8 cellular contexts compared by ENCODE assay signal in the genomic region with DNA sequence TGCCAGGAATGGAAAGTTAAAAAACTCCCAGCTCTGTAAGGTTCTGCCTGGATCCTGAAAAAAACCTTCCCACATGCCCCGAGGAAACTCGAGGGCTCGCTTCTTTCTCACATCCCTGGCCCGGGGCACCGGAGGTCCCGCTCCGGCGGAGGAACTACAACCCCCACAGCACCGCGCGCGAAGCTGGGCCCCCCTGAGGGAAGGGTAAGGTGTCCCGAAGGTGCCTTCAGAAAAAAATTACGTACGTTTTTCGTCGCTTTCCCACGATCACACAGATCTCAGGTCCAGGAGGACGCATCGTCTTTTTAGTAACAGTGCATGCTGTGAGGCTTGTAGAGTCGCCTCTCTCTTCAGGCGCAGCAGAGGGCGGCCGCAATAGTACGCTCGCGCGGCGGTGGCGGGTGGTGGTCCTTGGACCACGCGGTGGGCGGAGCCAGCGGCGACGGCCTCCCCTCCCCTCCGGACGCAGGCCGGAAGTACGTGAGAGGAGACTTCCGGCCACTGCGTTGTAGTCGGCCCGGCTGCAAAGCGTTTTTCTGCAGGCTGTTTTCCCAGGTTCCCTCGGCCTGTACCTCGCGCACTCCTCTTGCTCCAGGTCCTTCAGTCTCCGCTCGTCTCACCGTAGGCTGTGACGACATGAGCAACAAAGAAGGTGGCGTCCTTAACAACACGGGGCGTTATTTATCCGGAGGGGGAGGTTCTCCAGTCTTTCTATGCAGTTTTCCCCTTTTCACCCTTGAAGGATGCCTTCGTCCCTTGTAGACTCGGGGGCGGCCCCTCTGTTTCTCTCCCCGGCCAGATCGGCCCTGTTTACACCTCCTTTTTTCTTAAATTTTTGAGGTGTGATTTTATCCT. TPM values are rescaled to one million over a fixed set of nuclear protein-coding genes. Genes with fewer than 3 reads are reported as not detected.
DNase-seq lines count a peak whose midpoint lies in the region; ATAC-seq and TF ChIP-seq lines count a peak whose summit lies in the region.

A gene with protein sequence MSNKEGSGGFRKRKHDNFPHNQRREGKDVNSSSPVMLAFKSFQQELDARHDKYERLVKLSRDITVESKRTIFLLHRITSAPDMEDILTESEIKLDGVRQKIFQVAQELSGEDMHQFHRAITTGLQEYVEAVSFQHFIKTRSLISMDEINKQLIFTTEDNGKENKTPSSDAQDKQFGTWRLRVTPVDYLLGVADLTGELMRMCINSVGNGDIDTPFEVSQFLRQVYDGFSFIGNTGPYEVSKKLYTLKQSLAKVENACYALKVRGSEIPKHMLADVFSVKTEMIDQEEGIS (plus strand): TSS at position 495 of the 855 bp plus-strand sequence. CDS start 142 bp downstream, at position 637.

- in situ Hi-C loops in ACHN (cut with HindIII; ENCODE audit: low pct_ligation_motif_present, low pct_unique_long_range_greater_than_20kb, low sequenced_read_pairs) = no loop called here

- no peaks in the 10 kb centered on the region for H3F3A ChIP-seq in smooth muscle cell (ENCODE audit: low read depth)

- H3K27ac Mint-ChIP-seq in WTC11 = peak within 1 kb of the TSS; percentile 100

- CTCF ChIA-PET in WTC11 (lab: Charles Lee) = interaction anchor here (0.5 kb wide), 1 partner anchor 1099 kb away, joined by 3 read pairs; no protein-coding TSS in a partner anchor

- peaks cover 20% of the 10 kb centered on the region for H3K36me3 Mint-ChIP-seq in WTC11

- H3K9me3 ChIP-seq in smooth muscle cell (replicated peaks; ENCODE audit: low read depth) = no peaks in the 10 kb centered on the region

- peak; percentile 91 for ATAC-seq in GM18873 (IDR thresholded peaks at IDR 0.05; ENCODE audit: low FRiP score, unreplicated experiment)
- ATAC-seq in HG03139 (IDR thresholded peaks at IDR 0.05; ENCODE audit: unreplicated experiment) = peak; percentile 97
- peak; percentile 91 for ATAC-seq in WTC11

- peak within 1 kb of the TSS; percentile 97 for H3K27ac ChIP-seq in smooth muscle cell (ENCODE audit: low read depth)

- TF ChIP-seq CTCF in WTC11 (IDR thresholded peaks at IDR 0.05) = no peak
- no peak for TF ChIP-seq CTCF in cardiac fibroblast (IDR thresholded peaks at IDR 0.05; ENCODE audit: low read depth, low read length)
- TF ChIP-seq CTCF in smooth muscle cell (IDR thresholded peaks at IDR 0.05; ENCODE audit: borderline replicate concordance, insufficient read depth, poor library complexity, severe bottlenecking) = no peak

- H3K4me1 ChIP-seq in smooth muscle cell (ENCODE audit: low read depth) = peaks cover 10% of the 10 kb centered on the region

- peak within 1 kb of the TSS; percentile 96 for H3K4me2 ChIP-seq in smooth muscle cell

- H3K4me1 Mint-ChIP-seq in WTC11 = peaks cover 44% of the 10 kb centered on the region

- H3K36me3 ChIP-seq in smooth muscle cell (ENCODE audit: low read depth) = no peaks in the 10 kb centered on the region

- POLR2A ChIA-PET in WTC11 (lab: Charles Lee) = interaction anchor here (0.5 kb wide), 1 partner anchor 16 kb away, joined by 3 read pairs; no protein-coding TSS in a partner anchor

- no peaks in the 10 kb centered on the region for H3K27me3 ChIP-seq in smooth muscle cell (ENCODE audit: low read depth)

- peak within 1 kb of the TSS; percentile 98 for H3K4me3 Mint-ChIP-seq in WTC11

- peak; percentile 95 for DNase-seq in ACHN
- DNase-seq in NCI-H226 = peak; percentile 71
- DNase-seq in WTC11 (ENCODE audit: low spot score) = peak; percentile 92
- DNase-seq in cardiac fibroblast (ENCODE audit: low read depth in 2 of 2) = peak; percentile 95 to 96
- DNase-seq in iPS-NIHi7 (ENCODE audit: extremely low spot score) = peak; percentile 96
- DNase-seq in smooth muscle cell (lab: John Stamatoyannopoulos, UW; ENCODE audit: unreplicated experiment) = peak; percentile 60

- no peaks in the 10 kb centered on the region for H3K27me3 Mint-ChIP-seq in WTC11 (ENCODE audit: low read depth)

- no peaks in the 10 kb centered on the region for H3K9me3 Mint-ChIP-seq in WTC11

- H3K9ac ChIP-seq in smooth muscle cell (ENCODE audit: low read depth) = peak within 1 kb of the TSS; percentile 97

- peak within 1 kb of the TSS; percentile 72 to 74 for H3K4me3 ChIP-seq in cardiac fibroblast (replicated peaks in 1 of 2; ENCODE audit: low read depth in 2 of 2, low read length in 2 of 2)
- peak within 1 kb of the TSS; percentile 90 for H3K4me3 ChIP-seq in smooth muscle cell

- H4K20me1 ChIP-seq in smooth muscle cell (ENCODE audit: low read depth) = peaks cover 6% of the 10 kb centered on the region

- H2AFZ ChIP-seq in smooth muscle cell (ENCODE audit: low read depth) = peak within 1 kb of the TSS; percentile 98

- peaks cover 44% of the 10 kb centered on the region for H3K79me2 ChIP-seq in smooth muscle cell (ENCODE audit: low read depth)

- under 1% methylated on average over 60 of the region's 61 CpGs for WGBS in smooth muscle cell (ENCODE audit: low lambda C conversion rate)

TF ChIP-seq in WTC11, 78 proteins besides CTCF, POLR2A, EP300 and RAD21 (continues in another document):
- TF ChIP-seq, protein P1, sequence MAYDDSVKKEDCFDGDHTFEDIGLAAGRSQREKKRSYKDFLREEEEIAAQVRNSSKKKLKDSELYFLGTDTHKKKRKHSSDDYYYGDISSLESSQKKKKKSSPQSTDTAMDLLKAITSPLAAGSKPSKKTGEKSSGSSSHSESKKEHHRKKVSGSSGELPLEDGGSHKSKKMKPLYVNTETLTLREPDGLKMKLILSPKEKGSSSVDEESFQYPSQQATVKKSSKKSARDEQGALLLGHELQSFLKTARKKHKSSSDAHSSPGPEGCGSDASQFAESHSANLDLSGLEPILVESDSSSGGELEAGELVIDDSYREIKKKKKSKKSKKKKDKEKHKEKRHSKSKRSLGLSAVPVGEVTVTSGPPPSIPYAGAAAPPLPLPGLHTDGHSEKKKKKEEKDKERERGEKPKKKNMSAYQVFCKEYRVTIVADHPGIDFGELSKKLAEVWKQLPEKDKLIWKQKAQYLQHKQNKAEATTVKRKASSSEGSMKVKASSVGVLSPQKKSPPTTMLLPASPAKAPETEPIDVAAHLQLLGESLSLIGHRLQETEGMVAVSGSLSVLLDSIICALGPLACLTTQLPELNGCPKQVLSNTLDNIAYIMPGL (CRISPR knock-in tag; IDR thresholded peaks at IDR 0.05) = peak; percentile 65; the same call in 1 of the 2 replicates
- TF ChIP-seq ZBTB21 (CRISPR knock-in tag; IDR thresholded peaks at IDR 0.05; ENCODE audit: borderline replicate concordance) (no peak), CBFB (CRISPR knock-in tag; IDR thresholded peaks at IDR 0.05; ENCODE audit: low read depth) (no peak), SP1 (CRISPR knock-in tag; conservative IDR thresholded peaks at IDR 0.05) (peak; percentile 85), ZNF416 (CRISPR knock-in tag; IDR thresholded peaks at IDR 0.05) (0 out of 2 replicates have a peak, but pooled peaks have one; percentile 22)
- TF ChIP-seq, protein P2, sequence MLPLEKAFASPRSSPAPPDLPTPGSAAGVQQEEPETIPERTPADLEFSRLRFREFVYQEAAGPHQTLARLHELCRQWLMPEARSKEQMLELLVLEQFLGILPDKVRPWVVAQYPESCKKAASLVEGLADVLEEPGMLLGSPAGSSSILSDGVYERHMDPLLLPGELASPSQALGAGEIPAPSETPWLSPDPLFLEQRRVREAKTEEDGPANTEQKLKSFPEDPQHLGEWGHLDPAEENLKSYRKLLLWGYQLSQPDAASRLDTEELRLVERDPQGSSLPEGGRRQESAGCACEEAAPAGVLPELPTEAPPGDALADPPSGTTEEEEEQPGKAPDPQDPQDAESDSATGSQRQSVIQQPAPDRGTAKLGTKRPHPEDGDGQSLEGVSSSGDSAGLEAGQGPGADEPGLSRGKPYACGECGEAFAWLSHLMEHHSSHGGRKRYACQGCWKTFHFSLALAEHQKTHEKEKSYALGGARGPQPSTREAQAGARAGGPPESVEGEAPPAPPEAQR (CRISPR knock-in tag; IDR thresholded peaks at IDR 0.05) = no peak
- TF ChIP-seq, protein P3, sequence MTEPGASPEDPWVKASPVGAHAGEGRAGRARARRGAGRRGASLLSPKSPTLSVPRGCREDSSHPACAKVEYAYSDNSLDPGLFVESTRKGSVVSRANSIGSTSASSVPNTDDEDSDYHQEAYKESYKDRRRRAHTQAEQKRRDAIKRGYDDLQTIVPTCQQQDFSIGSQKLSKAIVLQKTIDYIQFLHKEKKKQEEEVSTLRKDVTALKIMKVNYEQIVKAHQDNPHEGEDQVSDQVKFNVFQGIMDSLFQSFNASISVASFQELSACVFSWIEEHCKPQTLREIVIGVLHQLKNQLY (CRISPR knock-in tag; IDR thresholded peaks at IDR 0.05) = no peak
- TF ChIP-seq, protein P4, sequence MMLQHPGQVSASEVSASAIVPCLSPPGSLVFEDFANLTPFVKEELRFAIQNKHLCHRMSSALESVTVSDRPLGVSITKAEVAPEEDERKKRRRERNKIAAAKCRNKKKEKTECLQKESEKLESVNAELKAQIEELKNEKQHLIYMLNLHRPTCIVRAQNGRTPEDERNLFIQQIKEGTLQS (CRISPR knock-in tag; conservative IDR thresholded peaks at IDR 0.05) = no peak
- TF ChIP-seq, protein P5, sequence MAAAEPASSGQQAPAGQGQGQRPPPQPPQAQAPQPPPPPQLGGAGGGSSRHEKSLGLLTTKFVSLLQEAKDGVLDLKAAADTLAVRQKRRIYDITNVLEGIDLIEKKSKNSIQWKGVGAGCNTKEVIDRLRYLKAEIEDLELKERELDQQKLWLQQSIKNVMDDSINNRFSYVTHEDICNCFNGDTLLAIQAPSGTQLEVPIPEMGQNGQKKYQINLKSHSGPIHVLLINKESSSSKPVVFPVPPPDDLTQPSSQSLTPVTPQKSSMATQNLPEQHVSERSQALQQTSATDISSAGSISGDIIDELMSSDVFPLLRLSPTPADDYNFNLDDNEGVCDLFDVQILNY (CRISPR knock-in tag; IDR thresholded peaks at IDR 0.05) = peak; percentile 69
- TF ChIP-seq, protein P6, sequence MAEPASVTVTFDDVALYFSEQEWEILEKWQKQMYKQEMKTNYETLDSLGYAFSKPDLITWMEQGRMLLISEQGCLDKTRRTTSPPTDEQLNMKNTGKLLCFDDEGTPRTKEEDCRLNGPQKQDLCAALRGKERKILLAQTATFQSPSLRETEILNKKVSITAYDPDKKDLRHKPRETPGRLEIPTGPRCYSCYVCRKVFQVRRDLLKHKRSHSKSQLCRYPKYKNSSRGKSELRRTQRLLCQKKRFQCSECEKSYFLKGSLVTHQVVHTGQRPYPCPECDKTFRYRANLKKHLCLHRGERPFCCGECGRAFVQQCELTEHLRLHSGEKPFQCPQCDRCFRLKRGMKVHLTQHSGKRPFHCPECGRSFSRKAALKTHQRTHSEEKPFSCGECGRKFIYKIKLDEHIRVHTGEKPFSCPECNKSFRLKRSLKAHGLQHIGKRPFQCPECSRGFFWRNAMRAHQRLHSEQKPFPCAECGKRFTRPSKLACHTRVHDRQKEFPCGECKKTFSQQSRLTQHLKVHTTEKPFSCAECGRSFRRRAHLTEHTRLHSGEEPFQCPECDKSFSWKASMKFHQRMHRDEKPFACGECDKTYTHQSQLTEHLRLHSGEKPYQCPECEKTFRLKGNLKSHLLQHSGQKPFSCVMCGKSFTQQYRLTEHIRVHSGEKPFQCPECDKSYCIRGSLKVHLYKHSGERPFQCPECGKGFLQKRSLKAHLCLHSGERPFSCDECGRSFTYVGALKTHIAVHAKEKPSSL (CRISPR knock-in tag; conservative IDR thresholded peaks at IDR 0.05) = no peak

RNA-seq across cellular contexts. Expression of the gene that starts here (rescaled TPM):
- 36.8 to 38.0 TPM (median 36.8 TPM) in 3 replicates for total RNA-seq in WTC11 (2021)
- 36.5 and 42.4 TPM in 2 replicates for total RNA-seq in smooth muscle cell
- polyA plus RNA-seq in smooth muscle cell = 22.6 and 24.0 TPM in 2 replicates

Comparison
In these comparisons a context has a peak if more than half of its experiments do, and no peak if none do; other contexts are left out.
1. Peak in every context shown above with its lines: DNase-seq, ATAC-seq, H3K4me3 ChIP-seq and H3K27ac ChIP-seq.